Comparison of ENCODE assay signal across 21 cellular contexts in genomic region chr12:4355150-4355842, GRCh38. TPM values are rescaled to one million over a fixed set of nuclear protein-coding genes. Genes with fewer than 3 reads are reported as not detected.
DNase-seq lines count a peak whose midpoint lies in the region; ATAC-seq and TF ChIP-seq lines count a peak whose summit lies in the region.
"Had no signal": no experiment of that assay in that cellular context is flagged by ENCODE, and none has a peak within 500 bp of the region (broad histone marks: within the 10 kb centered on the region; RNA-seq: fewer than 3 reads in every experiment).

No MANE protein-coding gene starts in this region.

- peaks cover 8% of the 10 kb centered on the region for H3K36me3 Mint-ChIP-seq in brain

- no peak overlapping the region for H3K27ac Mint-ChIP-seq in stimulated activated naive CD8-positive, alpha-beta T cell treated with anti-CD3 and anti-CD28 coated beads, Interleukin-15, amount 100 ng/mL, for 72 hours
- peak overlapping the region in 4 of 5 experiments; percentile 22 to 91 (median 62) for H3K27ac Mint-ChIP-seq in brain
- H3K27ac Mint-ChIP-seq: activated CD8-positive, alpha-beta T cell treated with anti-CD3 and anti-CD28 coated beads, Interleukin-2, amount 10 ng/mL, durations not matched to agents 7 days and 5 days; dendritic cell treated with granulocyte-macrophage colony-stimulating factor and Interleukin-4, amounts not matched to agents 40 ng/mL and 50 ng/mL, for 4 days; endodermal cell; neural progenitor cell; T-cell had no signal

- no peaks in the 10 kb centered on the region for H3K9me3 Mint-ChIP-seq in stimulated activated naive CD8-positive, alpha-beta T cell treated with anti-CD3 and anti-CD28 coated beads, Interleukin-15, amount 100 ng/mL, for 72 hours
- H3K9me3 Mint-ChIP-seq in brain, result peaks cover 0 to 11% (median 5%) of the 10 kb centered on the region in 5 experiments
- H3K9me3 Mint-ChIP-seq: CD8-positive, alpha-beta memory T cell; dendritic cell treated with granulocyte-macrophage colony-stimulating factor and Interleukin-4, amounts not matched to agents 40 ng/mL and 50 ng/mL, for 4 days; neural progenitor cell had no signal

- H3K27me3 Mint-ChIP-seq in stimulated activated naive CD8-positive, alpha-beta T cell treated with anti-CD3 and anti-CD28 coated beads, Interleukin-15, amount 100 ng/mL, for 72 hours, result no peaks in the 10 kb centered on the region
- H3K27me3 Mint-ChIP-seq in brain, result no peaks in the 10 kb centered on the region
- H3K27me3 Mint-ChIP-seq: CD8-positive, alpha-beta memory T cell; dendritic cell treated with granulocyte-macrophage colony-stimulating factor and Interleukin-4, amounts not matched to agents 40 ng/mL and 50 ng/mL, for 4 days; T-cell had no signal

- ATAC-seq in stimulated activated naive CD8-positive, alpha-beta T cell treated with anti-CD3 and anti-CD28 coated beads, Interleukin-15, Interleukin-2, amounts not matched to agents 100 U/mL and 50 U/mL, for 24 hours, result peak; percentile 26
- ATAC-seq in stimulated activated naive CD8-positive, alpha-beta T cell treated with anti-CD3 and anti-CD28 coated beads, Interleukin-15, amount 100 ng/mL, for 72 hours, result no peak
- ATAC-seq in GM21381 (IDR thresholded peaks at IDR 0.05; ENCODE audit: unreplicated experiment) (no peak), HG02852 (IDR thresholded peaks at IDR 0.05; ENCODE audit: unreplicated experiment) (no peak)

- peaks cover 8% of the 10 kb centered on the region for H3K4me1 Mint-ChIP-seq in stimulated activated naive CD8-positive, alpha-beta T cell treated with anti-CD3 and anti-CD28 coated beads, Interleukin-15, amount 100 ng/mL, for 72 hours
- peaks cover 4% of the 10 kb centered on the region for H3K4me1 Mint-ChIP-seq in brain
- H3K4me1 Mint-ChIP-seq: endodermal cell, neural progenitor cell had no signal

- no peak overlapping the region for H3K4me3 Mint-ChIP-seq in stimulated activated naive CD8-positive, alpha-beta T cell treated with anti-CD3 and anti-CD28 coated beads, Interleukin-15, amount 100 ng/mL, for 72 hours
- H3K4me3 Mint-ChIP-seq in brain, result no peak overlapping the region
- H3K4me3 Mint-ChIP-seq: activated CD8-positive, alpha-beta T cell treated with anti-CD3 and anti-CD28 coated beads, Interleukin-2, amount 10 ng/mL, durations not matched to agents 7 days and 5 days; CD8-positive, alpha-beta memory T cell; dendritic cell treated with granulocyte-macrophage colony-stimulating factor and Interleukin-4, amounts not matched to agents 40 ng/mL and 50 ng/mL, for 4 days; endodermal cell; neural progenitor cell; T-cell had no signal

- no peak for TF ChIP-seq CTCF in brain (conservative IDR thresholded peaks at IDR 0.05)

- no peak for DNase-seq in stimulated activated naive CD8-positive, alpha-beta T cell treated with anti-CD3 and anti-CD28 coated beads, Interleukin-15, Interleukin-2, amounts not matched to agents 100 U/mL and 50 U/mL, for 24 hours
- no peak for DNase-seq in stimulated activated naive CD8-positive, alpha-beta T cell treated with anti-CD3 and anti-CD28 coated beads, Interleukin-15, amount 100 ng/mL, for 72 hours
- DNase-seq in iris pigment epithelial cell (ENCODE audit: low read depth), result peak; percentile 9
- DNase-seq in NCI-H2029 treated with DMSO at 0.1 percent for 48 hours (lab: John Stamatoyannopoulos, UW), result no peak
- DNase-seq: caudate nucleus, kidney glomerular epithelial cell, NCI-H2227 treated with DMSO at 0.1 percent for 48 hours, sigmoid colon, stomach, tibial artery had no signal

RNA-seq across cellular contexts. Expression of gene FGF23, which starts 24.2 kb away (rescaled TPM):
- not detected for polyA plus RNA-seq in brain (ENCODE audit: insufficient read depth, low read depth, low replicate concordance)
- polyA plus RNA-seq: aorta; CD8-positive, alpha-beta memory T cell; mammary epithelial cell; sigmoid colon; stomach had no signal

RNA-seq across cellular contexts. Expression of gene TIGAR, which starts 34.3 kb away (rescaled TPM):
- polyA plus RNA-seq in brain (ENCODE audit: insufficient read depth, low read depth, low replicate concordance), result 4.4 TPM

Comparison
In these comparisons a context has a peak if more than half of its experiments do, and no peak if none do; other contexts are left out.
1. H3K27ac Mint-ChIP-seq: peak in brain (4 of 5); none in stimulated activated naive CD8-positive, alpha-beta T cell treated with anti-CD3 and anti-CD28 coated beads, Interleukin-15, amount 100 ng/mL, for 72 hours (0 of 2).